16 cellular contexts compared by ENCODE assay signal in the genomic region with DNA sequence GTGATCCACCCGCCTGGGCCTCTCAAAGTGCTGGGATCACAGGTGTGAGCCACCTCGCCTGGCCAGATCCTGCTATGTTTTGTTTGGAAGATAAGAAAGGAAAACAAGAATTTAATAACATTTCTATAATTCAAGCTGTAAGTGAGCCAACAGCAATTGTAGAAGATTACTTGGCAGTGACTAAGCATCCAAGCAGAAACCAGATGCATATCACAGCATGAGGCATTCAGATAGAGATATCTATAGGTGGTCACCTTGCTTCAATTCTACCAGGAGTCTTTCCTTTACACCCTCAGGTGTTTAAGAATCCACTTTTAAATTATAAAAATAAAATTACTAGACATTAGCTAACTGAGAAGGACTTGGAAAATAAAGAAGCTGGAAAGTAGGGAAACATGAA.
DNase-seq lines count a peak whose midpoint lies in the region; ATAC-seq, FAIRE-seq and TF ChIP-seq lines count a peak whose summit lies in the region.
"Had no signal": no experiment of that assay in that cellular context is flagged by ENCODE, and none has a peak within 500 bp of the region (broad histone marks: within the 10 kb centered on the region; RNA-seq: fewer than 3 reads in every experiment).

No MANE protein-coding gene starts in this region.

- H3K4me3 Mint-ChIP-seq in MCF 10A (ENCODE audit: unreplicated experiment), result no peak overlapping the region
- no peak overlapping the region for H3K4me3 Mint-ChIP-seq in stimulated activated naive B cell treated with anti-CD40 and anti-IgM and Interleukin-4, amounts not matched to agents 10 μg/mL and 1 μg/mL and 100 μg/mL, for 72 hours
- H3K4me3 Mint-ChIP-seq: GM23338 had no signal

- no peaks in the 10 kb centered on the region for H3K36me3 Mint-ChIP-seq in MCF 10A (ENCODE audit: insufficient read depth, unreplicated experiment)
- H3K36me3 Mint-ChIP-seq in stimulated activated naive B cell treated with anti-CD40 and anti-IgM and Interleukin-4, amounts not matched to agents 10 μg/mL and 1 μg/mL and 100 μg/mL, for 72 hours, result peaks cover 47 to 69% of the 10 kb centered on the region in 2 donors

- H3K27me3 ChIP-seq in mammary epithelial cell (ENCODE audit: insufficient read depth, low read length), result no peaks in the 10 kb centered on the region
- H3K27me3 ChIP-seq in esophagus squamous epithelium, result no peaks in the 10 kb centered on the region
- H3K27me3 ChIP-seq: BLaER1 had no signal

- no peaks in the 10 kb centered on the region for H4K20me1 ChIP-seq in mammary epithelial cell (ENCODE audit: insufficient read depth, low read length)
- H4K20me1 ChIP-seq: BLaER1 had no signal

- H2AFZ ChIP-seq in mammary epithelial cell (ENCODE audit: low read depth, low read length), result no peak overlapping the region
- H2AFZ ChIP-seq: GM23338 had no signal

- no peaks in the 10 kb centered on the region for H3K36me3 ChIP-seq in mammary epithelial cell (ENCODE audit: insufficient read depth, low read length)
- H3K36me3 ChIP-seq in esophagus squamous epithelium, result no peaks in the 10 kb centered on the region
- H3K36me3 ChIP-seq: BLaER1 had no signal

- 100% methylated on average over 1 of the region's 2 CpGs for WGBS in mammary epithelial cell (ENCODE audit: low coverage, missing lambda C conversion rate)
- WGBS in esophagus squamous epithelium, 2 donors, result 80 to 94% methylated on average over 1 to 2 of the region's 2 CpGs

- H3K27ac ChIP-seq in mammary epithelial cell (ENCODE audit: insufficient read depth, low read depth, low read length) (no peak overlapping the region), esophagus squamous epithelium (no peak overlapping the region)
- H3K27ac ChIP-seq: 22Rv1, BLaER1 had no signal

- H3K4me1 ChIP-seq in mammary epithelial cell (ENCODE audit: insufficient read depth, low read length), result no peaks in the 10 kb centered on the region
- H3K4me1 ChIP-seq in esophagus squamous epithelium, result peaks cover 0 to 6% (median 0%) of the 10 kb centered on the region in 3 donors
- H3K4me1 ChIP-seq: Caco-2 had no signal

- H3K9me3 Mint-ChIP-seq in MCF 10A (ENCODE audit: unreplicated experiment), result no peaks in the 10 kb centered on the region
- peaks cover 9 to 26% of the 10 kb centered on the region in 2 donors for H3K9me3 Mint-ChIP-seq in stimulated activated naive B cell treated with anti-CD40 and anti-IgM and Interleukin-4, amounts not matched to agents 10 μg/mL and 1 μg/mL and 100 μg/mL, for 72 hours

- no peak overlapping the region for H3K27ac Mint-ChIP-seq in MCF 10A (ENCODE audit: low read depth, unreplicated experiment)
- peak overlapping the region; percentile 91 for H3K27ac Mint-ChIP-seq in stimulated activated naive B cell treated with anti-CD40 and anti-IgM and Interleukin-4, amounts not matched to agents 10 μg/mL and 1 μg/mL and 100 μg/mL, for 72 hours
- H3K27ac Mint-ChIP-seq: CD4-positive, CD25-positive, alpha-beta regulatory T cell; GM23338; H9 had no signal

- no peak overlapping the region for H3K9ac ChIP-seq in mammary epithelial cell (ENCODE audit: insufficient read depth, low read length)
- H3K9ac ChIP-seq: BLaER1 had no signal

- ATAC-seq in stimulated activated naive B cell treated with anti-CD40 and anti-IgM and Interleukin-4, amounts not matched to agents 10 μg/mL and 1 μg/mL and 100 μg/mL, for 72 hours (replicated peaks), result no peak
- no peak for ATAC-seq in HG03432 (IDR thresholded peaks at IDR 0.05; ENCODE audit: unreplicated experiment)
- ATAC-seq: GM23338 had no signal

- no peak overlapping the region for H3K4me2 ChIP-seq in mammary epithelial cell (ENCODE audit: insufficient read depth, low read depth, low read length)
- H3K4me2 ChIP-seq: BLaER1, GM23338 had no signal

- CTCF ChIA-PET in mammary epithelial cell (lab: Charles Lee; ENCODE audit: low non-redundant PET), result interaction anchor here (0.6 kb wide), 1 partner anchor 705 kb away, joined by 5 read pairs; no protein-coding TSS in a partner anchor
- CTCF ChIA-PET in MCF 10A (lab: Yijun Ruan, JAX), result interaction anchor here (0.6 to 0.8 kb wide), 3 partner anchors 12 to 566 kb away, joined by 3 to 4 read pairs (median 3); no protein-coding TSS in a partner anchor

- H3K79me2 ChIP-seq in mammary epithelial cell (ENCODE audit: insufficient read depth, low read length), result no peaks in the 10 kb centered on the region

- in situ Hi-C loops in mammary epithelial cell (cut with MboI; ENCODE audit: low sequenced_read_pairs in 2 of 2), result no loop called here

- H3K27me3 Mint-ChIP-seq in MCF 10A (ENCODE audit: insufficient read depth, unreplicated experiment), result no peaks in the 10 kb centered on the region
- H3K27me3 Mint-ChIP-seq in stimulated activated naive B cell treated with anti-CD40 and anti-IgM and Interleukin-4, amounts not matched to agents 10 μg/mL and 1 μg/mL and 100 μg/mL, for 72 hours, result no peaks in the 10 kb centered on the region

- DNase-seq in mammary epithelial cell (peak; percentile 2), MCF 10A (ENCODE audit: unreplicated experiment) (no peak), RCC 7860 (ENCODE audit: low spot score) (peak; percentile 1), iris pigment epithelial cell (ENCODE audit: low read depth) (peak; percentile 19), esophagus squamous epithelium (lab: John Stamatoyannopoulos, UW) (no peak), epidermal melanocyte (ENCODE audit: insufficient read length, low spot score) (no peak)
- DNase-seq in stimulated activated naive B cell treated with anti-CD40 and anti-IgM and Interleukin-4, amounts not matched to agents 10 μg/mL and 1 μg/mL and 100 μg/mL, for 72 hours, result no peak
- DNase-seq: Caco-2; CD4-positive, CD25-positive, alpha-beta regulatory T cell; DMS53; GF-D8; H9 had no signal

- POLR2A ChIA-PET in MCF 10A (lab: Yijun Ruan, JAX), result interaction anchor here (1.2 to 1.4 kb wide), 2 partner anchors 26 to 493 kb away, joined by 3 to 4 read pairs; a partner anchor contains a TSS

- TF ChIP-seq POLR2A in esophagus squamous epithelium (IDR thresholded peaks at IDR 0.05), result no peak

- dilution Hi-C loops in mammary epithelial cell (cut with HindIII; ENCODE audit: low sequenced_read_pairs), result no loop called here

- no peak for TF ChIP-seq CTCF in mammary epithelial cell (conservative IDR thresholded peaks at IDR 0.05 in 1 of 2, IDR thresholded peaks at IDR 0.05 in 1 of 2; ENCODE audit: extremely low read depth in 1 of 2, insufficient read depth in 1 of 2, low read depth in 1 of 2, low read length in 2 of 2)
- TF ChIP-seq CTCF in MCF 10A (IDR thresholded peaks at IDR 0.05; ENCODE audit: unreplicated experiment), result no peak
- TF ChIP-seq CTCF in esophagus squamous epithelium (IDR thresholded peaks at IDR 0.05), result no peak

- H3K9me3 ChIP-seq in mammary epithelial cell (replicated peaks; ENCODE audit: insufficient read depth, low read length), result no peaks in the 10 kb centered on the region
- no peaks in the 10 kb centered on the region for H3K9me3 ChIP-seq in esophagus squamous epithelium
- H3K9me3 ChIP-seq: Caco-2 had no signal

- no peaks in the 10 kb centered on the region for H3K4me1 Mint-ChIP-seq in MCF 10A (ENCODE audit: insufficient read depth, unreplicated experiment)
- peaks cover 35 to 55% of the 10 kb centered on the region in 2 donors for H3K4me1 Mint-ChIP-seq in stimulated activated naive B cell treated with anti-CD40 and anti-IgM and Interleukin-4, amounts not matched to agents 10 μg/mL and 1 μg/mL and 100 μg/mL, for 72 hours

- FAIRE-seq in RCC 7860 (lab: Jason Lieb, UNC), result no peak

- H3K4me3 ChIP-seq in mammary epithelial cell (replicated peaks in 1 of 3; ENCODE audit: insufficient read depth in 1 of 3, low read depth in 2 of 3, low read length in 3 of 3) (no peak overlapping the region), esophagus squamous epithelium (no peak overlapping the region)
- H3K4me3 ChIP-seq: BLaER1, GM23338 had no signal

- intact Hi-C loops in mammary epithelial cell (cut with micrococcal nuclease) (no loop called here), MCF 10A (cut with micrococcal nuclease) (no loop called here), esophagus squamous epithelium (cut with DNase I) (no loop called here)

- BruUV-seq in mammary epithelial cell (replicated peaks; lab: Mats Ljungman, UMichigan) (no TSS peak), MCF 10A (replicated peaks; lab: Mats Ljungman, UMichigan) (no TSS peak)

Comparison
In these comparisons a context has a peak if more than half of its experiments do, and no peak if none do; other contexts are left out.
1. DNase-seq: peak in mammary epithelial cell (single experiment), RCC 7860 (single experiment) and iris pigment epithelial cell (single experiment); none in MCF 10A (single experiment), stimulated activated naive B cell treated with anti-CD40 and anti-IgM and Interleukin-4, amounts not matched to agents 10 μg/mL and 1 μg/mL and 100 μg/mL, for 72 hours (single experiment), esophagus squamous epithelium (single experiment) and epidermal melanocyte (single experiment).